Comparison of ENCODE assay signal across 34 cellular contexts in genomic region chr1:151482017-151482416, GRCh38.
"Had no signal": no experiment of that assay in that cellular context is flagged by ENCODE, and none has a peak within 500 bp of the region (broad histone marks: within the 10 kb centered on the region; RNA-seq: fewer than 3 reads in every experiment).

No MANE protein-coding gene starts in this region.

- H3K4me3 ChIP-seq: MG63 had no signal

- H3K36me3 ChIP-seq: MG63 had no signal

- H3K27me3 ChIP-seq: MG63 had no signal

- DNase-seq: Karpas-422, Kasumi-1, MG63, MM.1S, MV-4-11, NCI-H1048, NCI-H1092, NCI-H1092 treated with DMSO at 0.1 percent for 48 hours, NCI-H1105, NCI-H1105 treated with DMSO at 0.1 percent for 48 hours, NCI-H1417, NCI-H1417 treated with DMSO at 0.1 percent for 48 hours, NCI-H1436, NCI-H1436 treated with DMSO at 0.1 percent for 48 hours, NCI-H146, NCI-H1694, NCI-H1694 treated with DMSO at 0.1 percent for 48 hours, NCI-H187, NCI-H187 treated with DMSO at 0.1 percent for 48 hours, NCI-H1930, NCI-H2029, NCI-H2029 treated with DMSO at 0.1 percent for 48 hours, NCI-H2081, NCI-H2081 treated with DMSO at 0.1 percent for 48 hours, NCI-H2107, NCI-H2171, NCI-H2227 treated with DMSO at 0.1 percent for 48 hours, NCI-H226, NCI-H345, NCI-H446, NCI-H446 treated with DMSO at 0.1 percent for 48 hours, NCI-H510A, NCI-H510A treated with DMSO at 0.1 percent for 48 hours, NCI-H524 had no signal
